ENCODE assay signal across 1 cellular context in genomic region chr3:49929333-49930240, GRCh38.
A peak's percentile ranks its signal among the peaks of the same experiment; 100 is the strongest.
TF ChIP-seq lines count a peak whose summit lies in the region.

A gene with protein sequence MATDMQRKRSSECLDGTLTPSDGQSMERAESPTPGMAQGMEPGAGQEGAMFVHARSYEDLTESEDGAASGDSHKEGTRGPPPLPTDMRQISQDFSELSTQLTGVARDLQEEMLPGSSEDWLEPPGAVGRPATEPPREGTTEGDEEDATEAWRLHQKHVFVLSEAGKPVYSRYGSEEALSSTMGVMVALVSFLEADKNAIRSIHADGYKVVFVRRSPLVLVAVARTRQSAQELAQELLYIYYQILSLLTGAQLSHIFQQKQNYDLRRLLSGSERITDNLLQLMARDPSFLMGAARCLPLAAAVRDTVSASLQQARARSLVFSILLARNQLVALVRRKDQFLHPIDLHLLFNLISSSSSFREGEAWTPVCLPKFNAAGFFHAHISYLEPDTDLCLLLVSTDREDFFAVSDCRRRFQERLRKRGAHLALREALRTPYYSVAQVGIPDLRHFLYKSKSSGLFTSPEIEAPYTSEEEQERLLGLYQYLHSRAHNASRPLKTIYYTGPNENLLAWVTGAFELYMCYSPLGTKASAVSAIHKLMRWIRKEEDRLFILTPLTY (minus strand): TSS chr3:49929811. CDS start chr3:49913346, 16,465 bp downstream.

TF ChIP-seq in HepG2, 621 proteins besides CTCF, POLR2A, EP300 and RAD21 (continued from another document and continues in another):
- TF ChIP-seq HBP1 (CRISPR knock-in tag; IDR thresholded peaks at IDR 0.05; ENCODE audit: low read depth), result 0 out of 2 replicates have a peak, but pooled peaks have one; percentile 64
- TF ChIP-seq ZNF20 (CRISPR knock-in tag; IDR thresholded peaks at IDR 0.05), result no peak
- TF ChIP-seq FOXC1 (CRISPR knock-in tag; IDR thresholded peaks at IDR 0.05; ENCODE audit: borderline replicate concordance), result no peak
- no peak for TF ChIP-seq ZNF577 (CRISPR knock-in tag; IDR thresholded peaks at IDR 0.05; ENCODE audit: borderline replicate concordance, low read depth)
- peak; percentile 65 for TF ChIP-seq HNF4G (IDR thresholded peaks at IDR 0.05; ENCODE audit: borderline replicate concordance, low read depth, low read length)
- TF ChIP-seq HNF4G (CRISPR knock-in tag; IDR thresholded peaks at IDR 0.05; ENCODE audit: borderline replicate concordance, low read depth), result peak; percentile 76; the same call in 1 of the 2 replicates
- peak; percentile 99 for TF ChIP-seq THAP11 (CRISPR knock-in tag; IDR thresholded peaks at IDR 0.05)
- no peak for TF ChIP-seq ZNF724P (CRISPR knock-in tag; IDR thresholded peaks at IDR 0.05; ENCODE audit: borderline replicate concordance)
- peak; percentile 69 for TF ChIP-seq CREM (IDR thresholded peaks at IDR 0.05)
- no peak for TF ChIP-seq CREM (CRISPR knock-in tag; IDR thresholded peaks at IDR 0.05)
- TF ChIP-seq ZNF510 (CRISPR knock-in tag; IDR thresholded peaks at IDR 0.05; ENCODE audit: low read depth), result no peak
- peak; percentile 6; the same call in 1 of the 2 replicates for TF ChIP-seq ETV6 (CRISPR knock-in tag; conservative IDR thresholded peaks at IDR 0.05)
- TF ChIP-seq ZNF691 (CRISPR knock-in tag; IDR thresholded peaks at IDR 0.05; ENCODE audit: borderline replicate concordance, low read depth), result peak; percentile 38; the same call in 1 of the 2 replicates
- 0 out of 2 replicates have a peak, but pooled peaks have one; percentile 54 for TF ChIP-seq ATF2 (CRISPR knock-in tag; IDR thresholded peaks at IDR 0.05)
- no peak for TF ChIP-seq ARNT2 (CRISPR knock-in tag; IDR thresholded peaks at IDR 0.05; ENCODE audit: low read depth)
- 0 out of 2 replicates have a peak, but pooled peaks have one; percentile 28 for TF ChIP-seq ZNF235 (CRISPR knock-in tag; IDR thresholded peaks at IDR 0.05; ENCODE audit: borderline replicate concordance)
- TF ChIP-seq KDM4B (CRISPR knock-in tag; IDR thresholded peaks at IDR 0.05), result 0 out of 2 replicates have a peak, but pooled peaks have one; percentile 35
- TF ChIP-seq IKZF4 (CRISPR knock-in tag; IDR thresholded peaks at IDR 0.05; ENCODE audit: borderline replicate concordance, low read depth, not compliant biosample characterization), result no peak
- TF ChIP-seq, protein P1, sequence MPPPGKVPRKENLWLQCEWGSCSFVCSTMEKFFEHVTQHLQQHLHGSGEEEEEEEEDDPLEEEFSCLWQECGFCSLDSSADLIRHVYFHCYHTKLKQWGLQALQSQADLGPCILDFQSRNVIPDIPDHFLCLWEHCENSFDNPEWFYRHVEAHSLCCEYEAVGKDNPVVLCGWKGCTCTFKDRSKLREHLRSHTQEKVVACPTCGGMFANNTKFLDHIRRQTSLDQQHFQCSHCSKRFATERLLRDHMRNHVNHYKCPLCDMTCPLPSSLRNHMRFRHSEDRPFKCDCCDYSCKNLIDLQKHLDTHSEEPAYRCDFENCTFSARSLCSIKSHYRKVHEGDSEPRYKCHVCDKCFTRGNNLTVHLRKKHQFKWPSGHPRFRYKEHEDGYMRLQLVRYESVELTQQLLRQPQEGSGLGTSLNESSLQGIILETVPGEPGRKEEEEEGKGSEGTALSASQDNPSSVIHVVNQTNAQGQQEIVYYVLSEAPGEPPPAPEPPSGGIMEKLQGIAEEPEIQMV (CRISPR knock-in tag; IDR thresholded peaks at IDR 0.05; ENCODE audit: low read depth), result peak; percentile 95
- TF ChIP-seq, protein P2, sequence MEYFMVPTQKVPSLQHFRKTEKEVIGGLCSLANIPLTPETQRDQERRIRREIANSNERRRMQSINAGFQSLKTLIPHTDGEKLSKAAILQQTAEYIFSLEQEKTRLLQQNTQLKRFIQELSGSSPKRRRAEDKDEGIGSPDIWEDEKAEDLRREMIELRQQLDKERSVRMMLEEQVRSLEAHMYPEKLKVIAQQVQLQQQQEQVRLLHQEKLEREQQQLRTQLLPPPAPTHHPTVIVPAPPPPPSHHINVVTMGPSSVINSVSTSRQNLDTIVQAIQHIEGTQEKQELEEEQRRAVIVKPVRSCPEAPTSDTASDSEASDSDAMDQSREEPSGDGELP (IDR thresholded peaks at IDR 0.05; ENCODE audit: borderline replicate concordance, low read depth), result peak; percentile 54; the same call in 1 of the 2 replicates
- TF ChIP-seq, protein P3, sequence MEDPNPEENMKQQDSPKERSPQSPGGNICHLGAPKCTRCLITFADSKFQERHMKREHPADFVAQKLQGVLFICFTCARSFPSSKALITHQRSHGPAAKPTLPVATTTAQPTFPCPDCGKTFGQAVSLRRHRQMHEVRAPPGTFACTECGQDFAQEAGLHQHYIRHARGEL (CRISPR knock-in tag; IDR thresholded peaks at IDR 0.05), result no peak
- TF ChIP-seq, protein P4, sequence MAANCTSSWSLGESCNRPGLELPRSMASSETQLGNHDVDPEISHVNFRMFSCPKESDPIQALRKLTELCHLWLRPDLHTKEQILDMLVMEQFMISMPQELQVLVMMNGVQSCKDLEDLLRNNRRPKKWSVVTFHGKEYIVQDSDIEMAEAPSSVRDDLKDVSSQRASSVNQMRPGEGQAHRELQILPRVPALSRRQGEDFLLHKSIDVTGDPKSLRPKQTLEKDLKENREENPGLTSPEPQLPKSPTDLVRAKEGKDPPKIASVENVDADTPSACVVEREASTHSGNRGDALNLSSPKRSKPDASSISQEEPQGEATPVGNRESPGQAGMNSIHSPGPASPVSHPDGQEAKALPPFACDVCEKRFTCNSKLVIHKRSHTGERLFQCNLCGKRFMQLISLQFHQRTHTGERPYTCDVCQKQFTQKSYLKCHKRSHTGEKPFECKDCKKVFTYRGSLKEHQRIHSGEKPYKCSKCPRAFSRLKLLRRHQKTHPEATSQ (CRISPR knock-in tag; IDR thresholded peaks at IDR 0.05; ENCODE audit: borderline replicate concordance), result peak; percentile 27; the same call in 1 of the 2 replicates
- peak; percentile 92; the same call in 1 of the 2 replicates for TF ChIP-seq NFKB2 (CRISPR knock-in tag; IDR thresholded peaks at IDR 0.05; ENCODE audit: borderline replicate concordance)
- TF ChIP-seq, protein P5, sequence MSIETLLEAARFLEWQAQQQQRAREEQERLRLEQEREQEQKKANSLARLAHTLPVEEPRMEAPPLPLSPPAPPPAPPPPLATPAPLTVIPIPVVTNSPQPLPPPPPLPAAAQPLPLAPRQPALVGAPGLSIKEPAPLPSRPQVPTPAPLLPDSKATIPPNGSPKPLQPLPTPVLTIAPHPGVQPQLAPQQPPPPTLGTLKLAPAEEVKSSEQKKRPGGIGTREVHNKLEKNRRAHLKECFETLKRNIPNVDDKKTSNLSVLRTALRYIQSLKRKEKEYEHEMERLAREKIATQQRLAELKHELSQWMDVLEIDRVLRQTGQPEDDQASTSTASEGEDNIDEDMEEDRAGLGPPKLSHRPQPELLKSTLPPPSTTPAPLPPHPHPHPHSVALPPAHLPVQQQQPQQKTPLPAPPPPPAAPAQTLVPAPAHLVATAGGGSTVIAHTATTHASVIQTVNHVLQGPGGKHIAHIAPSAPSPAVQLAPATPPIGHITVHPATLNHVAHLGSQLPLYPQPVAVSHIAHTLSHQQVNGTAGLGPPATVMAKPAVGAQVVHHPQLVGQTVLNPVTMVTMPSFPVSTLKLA (IDR thresholded peaks at IDR 0.05), result peak; percentile 91
- no peak for TF ChIP-seq NFIB (CRISPR knock-in tag; IDR thresholded peaks at IDR 0.05; ENCODE audit: borderline replicate concordance)
- TF ChIP-seq ZNF704 (CRISPR knock-in tag; IDR thresholded peaks at IDR 0.05; ENCODE audit: borderline replicate concordance), result peak; percentile 59; the same call in 1 of the 2 replicates
- no peak for TF ChIP-seq KLF13 (CRISPR knock-in tag; IDR thresholded peaks at IDR 0.05)
- no peak; the same call in 1 of the 2 replicates for TF ChIP-seq FOSL2 (CRISPR knock-in tag; IDR thresholded peaks at IDR 0.05)
- TF ChIP-seq ZNF136 (CRISPR knock-in tag; IDR thresholded peaks at IDR 0.05; ENCODE audit: low read depth), result peak; percentile 62; the same call in 1 of the 2 replicates
- no peak for TF ChIP-seq ZBTB3 (CRISPR knock-in tag; IDR thresholded peaks at IDR 0.05; ENCODE audit: borderline replicate concordance, low read depth)
- TF ChIP-seq ZNF562 (CRISPR knock-in tag; IDR thresholded peaks at IDR 0.05; ENCODE audit: borderline replicate concordance), result no peak
- TF ChIP-seq HHEX (CRISPR knock-in tag; IDR thresholded peaks at IDR 0.05), result no peak
- TF ChIP-seq HIVEP1 (CRISPR knock-in tag; IDR thresholded peaks at IDR 0.05), result no peak; the same call in 1 of the 2 replicates
- TF ChIP-seq ZSCAN25 (CRISPR knock-in tag; IDR thresholded peaks at IDR 0.05), result no peak
- TF ChIP-seq, protein P6, sequence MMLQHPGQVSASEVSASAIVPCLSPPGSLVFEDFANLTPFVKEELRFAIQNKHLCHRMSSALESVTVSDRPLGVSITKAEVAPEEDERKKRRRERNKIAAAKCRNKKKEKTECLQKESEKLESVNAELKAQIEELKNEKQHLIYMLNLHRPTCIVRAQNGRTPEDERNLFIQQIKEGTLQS (CRISPR knock-in tag; IDR thresholded peaks at IDR 0.05), result peak; percentile 87
- no peak; the same call in 1 of the 2 replicates for TF ChIP-seq ETS1 (CRISPR knock-in tag; IDR thresholded peaks at IDR 0.05)
- no peak for TF ChIP-seq RORA (CRISPR knock-in tag; IDR thresholded peaks at IDR 0.05)
- TF ChIP-seq ZBTB46 (CRISPR knock-in tag; IDR thresholded peaks at IDR 0.05; ENCODE audit: borderline replicate concordance), result no peak
- no peak for TF ChIP-seq ZFYVE20 (CRISPR knock-in tag; IDR thresholded peaks at IDR 0.05; ENCODE audit: borderline replicate concordance, low read depth)
- no peak for TF ChIP-seq PHB2 (IDR thresholded peaks at IDR 0.05; ENCODE audit: partially characterized antibody)
- no peak for TF ChIP-seq TCF7L2 (IDR thresholded peaks at IDR 0.05; ENCODE audit: low read depth, low read length)
- TF ChIP-seq RFXAP (CRISPR knock-in tag; IDR thresholded peaks at IDR 0.05; ENCODE audit: borderline replicate concordance), result peak; percentile 83
